In the genomic region with DNA sequence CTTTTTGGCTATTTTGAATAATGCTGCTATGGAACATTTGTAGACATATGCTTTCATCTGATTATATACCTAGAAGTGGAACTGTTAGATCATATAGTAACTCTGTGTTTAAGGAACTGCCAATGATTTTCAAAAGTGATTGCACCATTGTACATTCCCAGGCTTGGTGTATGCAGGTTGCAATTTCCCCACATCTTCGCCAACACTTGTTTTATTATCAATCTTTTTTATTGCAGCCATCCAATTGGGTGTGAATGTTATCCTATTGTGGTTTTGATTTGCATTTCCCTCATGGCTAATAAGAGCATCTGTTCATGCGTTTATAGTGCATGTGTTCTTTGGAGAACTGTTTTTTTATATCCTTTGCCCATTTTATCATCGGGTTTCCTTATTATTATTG, we compare ENCODE assay signal across 27 cellular contexts.
DNase-seq lines count a peak whose midpoint lies in the region; ATAC-seq, FAIRE-seq and TF ChIP-seq lines count a peak whose summit lies in the region.
"Had no signal": no experiment of that assay in that cellular context is flagged by ENCODE, and none has a peak within 500 bp of the region (broad histone marks: within the 10 kb centered on the region; RNA-seq: fewer than 3 reads in every experiment).

No MANE protein-coding gene starts in this region.

- TF ChIP-seq CTCF in transverse colon (IDR thresholded peaks at IDR 0.05) (no peak), gastroesophageal sphincter (IDR thresholded peaks at IDR 0.05) (no peak)

- H3K4me3 ChIP-seq in transverse colon (no peak overlapping the region), gastroesophageal sphincter (no peak overlapping the region)
- H3K4me3 ChIP-seq: BLaER1, GM12878 had no signal

- H3K9me3 ChIP-seq in transverse colon (no peaks in the 10 kb centered on the region), gastroesophageal sphincter (no peaks in the 10 kb centered on the region)
- H3K9me3 ChIP-seq: BE2C, BLaER1 had no signal

- POLR2A ChIA-PET in HEK293T (lab: Yijun Ruan, JAX): no interaction called here

- H3K27me3 ChIP-seq in transverse colon (no peaks in the 10 kb centered on the region), gastroesophageal sphincter (no peaks in the 10 kb centered on the region)
- H3K27me3 ChIP-seq: BE2C, BLaER1 had no signal

- peak; percentile 31 for FAIRE-seq in colon (lab: Jason Lieb, UNC)
- FAIRE-seq: A204.1, GM12878, GM12892, GM18507, GM19239 had no signal

- peaks cover 0 to 34% (median 20%) of the 10 kb centered on the region in 4 donors for H3K4me1 ChIP-seq in transverse colon
- H3K4me1 ChIP-seq in gastroesophageal sphincter: no peaks in the 10 kb centered on the region
- H3K4me1 ChIP-seq: BE2C, BLaER1 had no signal

- intact Hi-C loops in left colon (cut with DNase I, micrococcal nuclease): no loop called here
- intact Hi-C loops in transverse colon (cut with DNase I; ENCODE audit: low total_unique reads): no loop called here

- H3K27ac ChIP-seq in transverse colon (peak overlapping the region in 3 of 4 donors; percentile 4 to 50 (median 35)), gastroesophageal sphincter (no peak overlapping the region)
- H3K27ac ChIP-seq: BLaER1 had no signal

- TF ChIP-seq POLR2A in transverse colon (IDR thresholded peaks at IDR 0.05) (no peak), gastroesophageal sphincter (IDR thresholded peaks at IDR 0.05) (no peak)

- TF ChIP-seq EP300 in transverse colon (IDR thresholded peaks at IDR 0.05; ENCODE audit: low read depth) (no peak), gastroesophageal sphincter (IDR thresholded peaks at IDR 0.05) (no peak)

- CTCF ChIA-PET in HEK293T (lab: Yijun Ruan, JAX): interaction anchor here (1.7 kb wide), 1 partner anchor 17 kb away, joined by 4 read pairs; no protein-coding TSS in a partner anchor

- DNase-seq in left colon (no peak), transverse colon (no peak), HEK293T (ENCODE audit: extremely low spot score) (no peak)
- DNase-seq: 8988T; ACHN; BE2C; C1 segment of cervical spinal cord; CD4-positive, alpha-beta memory T cell; CD4-positive, CD25-positive, alpha-beta regulatory T cell; CD8-positive, alpha-beta memory T cell; COR-L47; DMS 273 treated with DMSO at 0.1 percent for 48 hours; DMS153; DMS53; DMS79; DND-41; EL; GDM1 had no signal

- H3K36me3 ChIP-seq in transverse colon: no peaks in the 10 kb centered on the region
- no peaks in the 10 kb centered on the region for H3K36me3 ChIP-seq in gastroesophageal sphincter
- H3K36me3 ChIP-seq: BE2C, BLaER1 had no signal

- in situ Hi-C loops in transverse colon (cut with MboI; ENCODE audit: low pct_ligation_motif_present in 1 of 4, low pct_unique_long_range_greater_than_20kb in 1 of 4, low sequenced_read_pairs in 3 of 4): no loop called here

- ATAC-seq in left colon (peak; percentile 52), GM18519 (IDR thresholded peaks at IDR 0.05; ENCODE audit: low FRiP score, unreplicated experiment) (no peak), gastroesophageal sphincter (no peak)
- ATAC-seq: GM12878 had no signal

- 43 to 44% methylated on average over 3 of the region's 3 CpGs for WGBS in transverse colon (ENCODE audit: low coverage in 1 of 2), 2 donors
- 97 to 99% methylated on average over 3 of the region's 3 CpGs for WGBS in gastroesophageal sphincter (ENCODE audit: low coverage in 1 of 2), 2 donors

TF ChIP-seq in HEK293T, 16 proteins besides CTCF, POLR2A, EP300 and RAD21:
- TF ChIP-seq ARNT (IDR thresholded peaks at IDR 0.05) (no peak), HDGF (IDR thresholded peaks at IDR 0.05; ENCODE audit: borderline replicate concordance) (no peak)

Comparison
In these comparisons a context has a peak if more than half of its experiments do, and no peak if none do; other contexts are left out.
1. H3K27ac ChIP-seq: peak in transverse colon (3 of 4); none in gastroesophageal sphincter (0 of 4).